ENCODE assay signal across 1 cellular context in the genomic region with DNA sequence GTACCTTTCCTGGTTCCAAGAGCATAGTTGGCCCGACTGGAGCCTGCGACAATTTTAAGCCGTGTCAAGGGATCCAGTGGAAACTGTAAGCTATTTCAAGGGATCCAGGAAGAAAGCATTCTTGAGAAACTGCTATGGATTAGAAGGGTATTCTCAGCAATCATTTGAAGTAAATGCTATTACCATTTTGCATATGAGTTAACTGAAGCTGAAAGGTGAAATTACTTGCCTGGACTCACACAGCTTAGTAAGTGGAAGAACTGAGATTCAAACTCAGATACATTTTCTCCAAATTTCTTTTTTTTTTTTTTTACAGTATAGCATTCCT.
A peak's percentile ranks its signal among the peaks of the same experiment; 100 is the strongest.
TF ChIP-seq lines count a peak whose summit lies in the region.

No MANE protein-coding gene starts in this region.

TF ChIP-seq in HepG2, 621 proteins besides CTCF, POLR2A, EP300 and RAD21:
- TF ChIP-seq, protein P1, sequence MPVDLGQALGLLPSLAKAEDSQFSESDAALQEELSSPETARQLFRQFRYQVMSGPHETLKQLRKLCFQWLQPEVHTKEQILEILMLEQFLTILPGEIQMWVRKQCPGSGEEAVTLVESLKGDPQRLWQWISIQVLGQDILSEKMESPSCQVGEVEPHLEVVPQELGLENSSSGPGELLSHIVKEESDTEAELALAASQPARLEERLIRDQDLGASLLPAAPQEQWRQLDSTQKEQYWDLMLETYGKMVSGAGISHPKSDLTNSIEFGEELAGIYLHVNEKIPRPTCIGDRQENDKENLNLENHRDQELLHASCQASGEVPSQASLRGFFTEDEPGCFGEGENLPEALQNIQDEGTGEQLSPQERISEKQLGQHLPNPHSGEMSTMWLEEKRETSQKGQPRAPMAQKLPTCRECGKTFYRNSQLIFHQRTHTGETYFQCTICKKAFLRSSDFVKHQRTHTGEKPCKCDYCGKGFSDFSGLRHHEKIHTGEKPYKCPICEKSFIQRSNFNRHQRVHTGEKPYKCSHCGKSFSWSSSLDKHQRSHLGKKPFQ (CRISPR knock-in tag; IDR thresholded peaks at IDR 0.05; ENCODE audit: insufficient replicate concordance), result no peak
- TF ChIP-seq SNAI1 (CRISPR knock-in tag; IDR thresholded peaks at IDR 0.05; ENCODE audit: borderline replicate concordance) (peak; percentile 88; the same call in 1 of the 2 replicates), ZNF12 (CRISPR knock-in tag; IDR thresholded peaks at IDR 0.05) (no peak), ZNF678 (CRISPR knock-in tag; IDR thresholded peaks at IDR 0.05) (no peak), MED8 (CRISPR knock-in tag; IDR thresholded peaks at IDR 0.05; ENCODE audit: insufficient replicate concordance) (peak; percentile 3), ZNF292 (CRISPR knock-in tag; IDR thresholded peaks at IDR 0.05; ENCODE audit: borderline replicate concordance, low read depth) (0 out of 2 replicates have a peak, but pooled peaks have one; percentile 4), TBX3 (IDR thresholded peaks at IDR 0.05; ENCODE audit: borderline replicate concordance) (no peak), ZFP36 (IDR thresholded peaks at IDR 0.05; ENCODE audit: borderline replicate concordance, low read depth, low read length, partially characterized antibody) (no peak), RFXANK (CRISPR knock-in tag; IDR thresholded peaks at IDR 0.05) (0 out of 2 replicates have a peak, but pooled peaks have one; percentile 1), ZFP36L1 (CRISPR knock-in tag; IDR thresholded peaks at IDR 0.05) (0 out of 2 replicates have a peak, but pooled peaks have one; percentile 18), ZNF564 (CRISPR knock-in tag; IDR thresholded peaks at IDR 0.05) (0 out of 2 replicates have a peak, but pooled peaks have one; percentile 19), NR2F6 (IDR thresholded peaks at IDR 0.05) (0 out of 2 replicates have a peak, but pooled peaks have one; percentile 63), NR2F6 (CRISPR knock-in tag; IDR thresholded peaks at IDR 0.05) (no peak), ELF4 (CRISPR knock-in tag; IDR thresholded peaks at IDR 0.05; ENCODE audit: borderline replicate concordance) (0 out of 2 replicates have a peak, but pooled peaks have one; percentile 1), MED13 (CRISPR knock-in tag; IDR thresholded peaks at IDR 0.05) (no peak), SOX13 (IDR thresholded peaks at IDR 0.05) (no peak), SOX13 (CRISPR knock-in tag; conservative IDR thresholded peaks at IDR 0.05 in 1 of 2, IDR thresholded peaks at IDR 0.05 in 1 of 2) (no peak), NCOR1 (IDR thresholded peaks at IDR 0.05; ENCODE audit: borderline replicate concordance, low read length) (0 out of 2 replicates have a peak, but pooled peaks have one; percentile 18)
- TF ChIP-seq, protein P2, sequence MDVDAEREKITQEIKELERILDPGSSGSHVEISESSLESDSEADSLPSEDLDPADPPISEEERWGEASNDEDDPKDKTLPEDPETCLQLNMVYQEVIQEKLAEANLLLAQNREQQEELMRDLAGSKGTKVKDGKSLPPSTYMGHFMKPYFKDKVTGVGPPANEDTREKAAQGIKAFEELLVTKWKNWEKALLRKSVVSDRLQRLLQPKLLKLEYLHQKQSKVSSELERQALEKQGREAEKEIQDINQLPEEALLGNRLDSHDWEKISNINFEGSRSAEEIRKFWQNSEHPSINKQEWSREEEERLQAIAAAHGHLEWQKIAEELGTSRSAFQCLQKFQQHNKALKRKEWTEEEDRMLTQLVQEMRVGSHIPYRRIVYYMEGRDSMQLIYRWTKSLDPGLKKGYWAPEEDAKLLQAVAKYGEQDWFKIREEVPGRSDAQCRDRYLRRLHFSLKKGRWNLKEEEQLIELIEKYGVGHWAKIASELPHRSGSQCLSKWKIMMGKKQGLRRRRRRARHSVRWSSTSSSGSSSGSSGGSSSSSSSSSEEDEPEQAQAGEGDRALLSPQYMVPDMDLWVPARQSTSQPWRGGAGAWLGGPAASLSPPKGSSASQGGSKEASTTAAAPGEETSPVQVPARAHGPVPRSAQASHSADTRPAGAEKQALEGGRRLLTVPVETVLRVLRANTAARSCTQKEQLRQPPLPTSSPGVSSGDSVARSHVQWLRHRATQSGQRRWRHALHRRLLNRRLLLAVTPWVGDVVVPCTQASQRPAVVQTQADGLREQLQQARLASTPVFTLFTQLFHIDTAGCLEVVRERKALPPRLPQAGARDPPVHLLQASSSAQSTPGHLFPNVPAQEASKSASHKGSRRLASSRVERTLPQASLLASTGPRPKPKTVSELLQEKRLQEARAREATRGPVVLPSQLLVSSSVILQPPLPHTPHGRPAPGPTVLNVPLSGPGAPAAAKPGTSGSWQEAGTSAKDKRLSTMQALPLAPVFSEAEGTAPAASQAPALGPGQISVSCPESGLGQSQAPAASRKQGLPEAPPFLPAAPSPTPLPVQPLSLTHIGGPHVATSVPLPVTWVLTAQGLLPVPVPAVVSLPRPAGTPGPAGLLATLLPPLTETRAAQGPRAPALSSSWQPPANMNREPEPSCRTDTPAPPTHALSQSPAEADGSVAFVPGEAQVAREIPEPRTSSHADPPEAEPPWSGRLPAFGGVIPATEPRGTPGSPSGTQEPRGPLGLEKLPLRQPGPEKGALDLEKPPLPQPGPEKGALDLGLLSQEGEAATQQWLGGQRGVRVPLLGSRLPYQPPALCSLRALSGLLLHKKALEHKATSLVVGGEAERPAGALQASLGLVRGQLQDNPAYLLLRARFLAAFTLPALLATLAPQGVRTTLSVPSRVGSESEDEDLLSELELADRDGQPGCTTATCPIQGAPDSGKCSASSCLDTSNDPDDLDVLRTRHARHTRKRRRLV (CRISPR knock-in tag; IDR thresholded peaks at IDR 0.05), result peak; percentile 66; the same call in 1 of the 2 replicates
- TF ChIP-seq, protein P3, sequence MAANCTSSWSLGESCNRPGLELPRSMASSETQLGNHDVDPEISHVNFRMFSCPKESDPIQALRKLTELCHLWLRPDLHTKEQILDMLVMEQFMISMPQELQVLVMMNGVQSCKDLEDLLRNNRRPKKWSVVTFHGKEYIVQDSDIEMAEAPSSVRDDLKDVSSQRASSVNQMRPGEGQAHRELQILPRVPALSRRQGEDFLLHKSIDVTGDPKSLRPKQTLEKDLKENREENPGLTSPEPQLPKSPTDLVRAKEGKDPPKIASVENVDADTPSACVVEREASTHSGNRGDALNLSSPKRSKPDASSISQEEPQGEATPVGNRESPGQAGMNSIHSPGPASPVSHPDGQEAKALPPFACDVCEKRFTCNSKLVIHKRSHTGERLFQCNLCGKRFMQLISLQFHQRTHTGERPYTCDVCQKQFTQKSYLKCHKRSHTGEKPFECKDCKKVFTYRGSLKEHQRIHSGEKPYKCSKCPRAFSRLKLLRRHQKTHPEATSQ (CRISPR knock-in tag; IDR thresholded peaks at IDR 0.05; ENCODE audit: borderline replicate concordance), result 0 out of 2 replicates have a peak, but pooled peaks have one; percentile 1
- TF ChIP-seq, protein P4, sequence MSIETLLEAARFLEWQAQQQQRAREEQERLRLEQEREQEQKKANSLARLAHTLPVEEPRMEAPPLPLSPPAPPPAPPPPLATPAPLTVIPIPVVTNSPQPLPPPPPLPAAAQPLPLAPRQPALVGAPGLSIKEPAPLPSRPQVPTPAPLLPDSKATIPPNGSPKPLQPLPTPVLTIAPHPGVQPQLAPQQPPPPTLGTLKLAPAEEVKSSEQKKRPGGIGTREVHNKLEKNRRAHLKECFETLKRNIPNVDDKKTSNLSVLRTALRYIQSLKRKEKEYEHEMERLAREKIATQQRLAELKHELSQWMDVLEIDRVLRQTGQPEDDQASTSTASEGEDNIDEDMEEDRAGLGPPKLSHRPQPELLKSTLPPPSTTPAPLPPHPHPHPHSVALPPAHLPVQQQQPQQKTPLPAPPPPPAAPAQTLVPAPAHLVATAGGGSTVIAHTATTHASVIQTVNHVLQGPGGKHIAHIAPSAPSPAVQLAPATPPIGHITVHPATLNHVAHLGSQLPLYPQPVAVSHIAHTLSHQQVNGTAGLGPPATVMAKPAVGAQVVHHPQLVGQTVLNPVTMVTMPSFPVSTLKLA (IDR thresholded peaks at IDR 0.05), result no peak
- TF ChIP-seq, protein P5, sequence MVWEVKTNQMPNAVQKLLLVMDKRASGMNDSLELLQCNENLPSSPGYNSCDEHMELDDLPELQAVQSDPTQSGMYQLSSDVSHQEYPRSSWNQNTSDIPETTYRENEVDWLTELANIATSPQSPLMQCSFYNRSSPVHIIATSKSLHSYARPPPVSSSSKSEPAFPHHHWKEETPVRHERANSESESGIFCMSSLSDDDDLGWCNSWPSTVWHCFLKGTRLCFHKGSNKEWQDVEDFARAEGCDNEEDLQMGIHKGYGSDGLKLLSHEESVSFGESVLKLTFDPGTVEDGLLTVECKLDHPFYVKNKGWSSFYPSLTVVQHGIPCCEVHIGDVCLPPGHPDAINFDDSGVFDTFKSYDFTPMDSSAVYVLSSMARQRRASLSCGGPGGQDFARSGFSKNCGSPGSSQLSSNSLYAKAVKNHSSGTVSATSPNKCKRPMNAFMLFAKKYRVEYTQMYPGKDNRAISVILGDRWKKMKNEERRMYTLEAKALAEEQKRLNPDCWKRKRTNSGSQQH (CRISPR knock-in tag; IDR thresholded peaks at IDR 0.05; ENCODE audit: low read depth), result 0 out of 2 replicates have a peak, but pooled peaks have one; percentile 6
